Comparison of ENCODE assay signal across 23 cellular contexts in the genomic region with DNA sequence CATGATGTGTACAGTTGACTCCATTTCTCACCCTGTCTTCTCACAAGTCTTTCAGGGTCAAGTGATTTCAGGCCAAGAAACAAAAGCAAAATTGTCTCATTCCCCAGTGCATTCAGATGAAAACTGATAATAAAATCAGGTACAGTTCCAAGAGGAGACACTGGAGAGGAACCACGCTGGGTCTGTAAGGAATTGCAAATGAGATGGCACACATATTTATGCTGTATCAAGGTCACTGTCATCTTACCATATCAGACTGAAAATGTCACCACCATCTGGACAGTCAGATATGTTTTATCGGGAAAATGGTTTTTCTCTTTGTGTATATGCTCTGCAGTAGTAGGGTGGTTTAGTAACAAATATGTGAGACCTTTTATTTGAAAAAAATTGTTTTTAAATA.
DNase-seq lines count a peak whose midpoint lies in the region; ATAC-seq, FAIRE-seq and TF ChIP-seq lines count a peak whose summit lies in the region.
"Had no signal": no experiment of that assay in that cellular context is flagged by ENCODE, and none has a peak within 500 bp of the region (broad histone marks: within the 10 kb centered on the region; RNA-seq: fewer than 3 reads in every experiment).

No MANE protein-coding gene starts in this region.

- FAIRE-seq in HepG2 (lab: Jason Lieb, UNC), result no peak
- FAIRE-seq: A549, G401.6, GM12891, GM19239 had no signal

- TF ChIP-seq POLR2A in HepG2 (IDR thresholded peaks at IDR 0.05; ENCODE audit: insufficient read depth in 1 of 2, low read depth in 2 of 2, low read length in 2 of 2), result no peak
- TF ChIP-seq POLR2A in right lobe of liver (IDR thresholded peaks at IDR 0.05), result no peak
- TF ChIP-seq POLR2A in vagina (IDR thresholded peaks at IDR 0.05), result no peak

- intact Hi-C loops in HepG2 (cut with micrococcal nuclease; ENCODE audit: unreplicated experiment) (no loop called here), right lobe of liver (cut with DNase I) (no loop called here), vagina (cut with DNase I) (no loop called here)

- H3K27ac ChIP-seq in HepG2 (ENCODE audit: extremely low read length, insufficient read depth, low read length) (no peak overlapping the region), right lobe of liver (no peak overlapping the region), vagina (no peak overlapping the region)
- H3K27ac ChIP-seq: 22Rv1; A549; BLaER1 treated with 17β-estradiol and CSF1 and Interleukin-3, amounts not matched to agents 10 nM and 100 nM; C4-2B had no signal

- no peak overlapping the region for H3K9ac ChIP-seq in HepG2 (ENCODE audit: insufficient read depth, low read depth, low read length)
- H3K9ac ChIP-seq: BLaER1 treated with 17β-estradiol and CSF1 and Interleukin-3, amounts not matched to agents 10 nM and 100 nM had no signal

- TF ChIP-seq EP300 in HepG2 (IDR thresholded peaks at IDR 0.05; ENCODE audit: low read depth in 2 of 2, low read length in 2 of 2), result no peak
- no peak for TF ChIP-seq EP300 in HepG2 (CRISPR knock-in tag; IDR thresholded peaks at IDR 0.05; ENCODE audit: borderline replicate concordance)

- H3K4me2 ChIP-seq in HepG2 (ENCODE audit: low read depth, low read length), result no peak overlapping the region
- H3K4me2 ChIP-seq: A549; BLaER1 treated with 17β-estradiol and CSF1 and Interleukin-3, amounts not matched to agents 10 nM and 100 nM had no signal

- H4K20me1 ChIP-seq in HepG2 (ENCODE audit: insufficient read depth, low read length), result no peaks in the 10 kb centered on the region
- H4K20me1 ChIP-seq: BLaER1 treated with 17β-estradiol and CSF1 and Interleukin-3, amounts not matched to agents 10 nM and 100 nM had no signal

- H3K4me1 ChIP-seq in HepG2 (ENCODE audit: insufficient read depth, low read length), result no peaks in the 10 kb centered on the region
- no peaks in the 10 kb centered on the region for H3K4me1 ChIP-seq in right lobe of liver
- no peaks in the 10 kb centered on the region for H3K4me1 ChIP-seq in vagina
- H3K4me1 ChIP-seq: A549; BLaER1 treated with 17β-estradiol and CSF1 and Interleukin-3, amounts not matched to agents 10 nM and 100 nM had no signal

- H3K79me2 ChIP-seq in HepG2 (ENCODE audit: insufficient read depth, low read length), result no peaks in the 10 kb centered on the region

- H2AFZ ChIP-seq in HepG2 (ENCODE audit: low read length), result no peak overlapping the region

- in situ Hi-C loops in HepG2 (cut with HindIII; ENCODE audit: extremely low pct_ligation_motif_present, low pct_unique_long_range_greater_than_20kb), result no loop called here

- DNase-seq in HepG2 (ENCODE audit: low spot score) (no peak), right lobe of liver (no peak), cerebellum (ENCODE audit: low spot score) (peak; percentile 3), CD1c-positive myeloid dendritic cell (ENCODE audit: extremely low spot score) (no peak), vagina (ENCODE audit: extremely low spot score in 2 of 2) (no peak)
- DNase-seq: AML-193; CD4-positive, alpha-beta memory T cell; CD4-positive, CD25-positive, alpha-beta regulatory T cell; CD8-positive, alpha-beta memory T cell; COR-L47; DMS 273 treated with DMSO at 0.1 percent for 48 hours; DMS153; DMS79; DND-41; EL; GF-D8 had no signal

- BruUV-seq in HepG2 (replicated peaks; lab: Mats Ljungman, UMichigan), result no TSS peak

- TF ChIP-seq CTCF in HepG2 (CRISPR knock-in tag; IDR thresholded peaks at IDR 0.05), result no peak
- no peak for TF ChIP-seq CTCF in right lobe of liver (IDR thresholded peaks at IDR 0.05)
- no peak for TF ChIP-seq CTCF in vagina (IDR thresholded peaks at IDR 0.05)

- TF ChIP-seq RAD21 in HepG2 (CRISPR knock-in tag; IDR thresholded peaks at IDR 0.05), result no peak

- no peak overlapping the region for H3K4me3 ChIP-seq in HepG2 (replicated peaks in 1 of 3; ENCODE audit: insufficient read depth in 1 of 3, low read depth in 2 of 3, low read length in 3 of 3)
- no peak overlapping the region for H3K4me3 ChIP-seq in right lobe of liver
- H3K4me3 ChIP-seq in vagina, result no peak overlapping the region
- H3K4me3 ChIP-seq: A549; BLaER1 treated with 17β-estradiol and CSF1 and Interleukin-3, amounts not matched to agents 10 nM and 100 nM had no signal

- 48% methylated on average over 2 of the region's 2 CpGs for WGBS in HepG2 (ENCODE audit: low lambda C conversion rate)
- 97% methylated on average over 2 of the region's 2 CpGs for WGBS in right lobe of liver (ENCODE audit: insufficient coverage, low coverage, low lambda C conversion rate, missing lambda C conversion rate)

- CTCF ChIA-PET in HepG2 (lab: Yijun Ruan, JAX; ENCODE audit: low intra/inter-chr PET ratio, low total read pairs), result no interaction called here

- H3K9me3 ChIP-seq in HepG2 (ENCODE audit: low read length) (peaks cover 8% of the 10 kb centered on the region; the same call in 1 of the 2 replicates), right lobe of liver (no peaks in the 10 kb centered on the region), vagina (no peaks in the 10 kb centered on the region)
- H3K9me3 ChIP-seq: A549 had no signal

- H3K27me3 ChIP-seq in HepG2 (ENCODE audit: control insufficient read depth in 1 of 2, insufficient read depth in 2 of 2, low read length in 2 of 2) (no peaks in the 10 kb centered on the region), right lobe of liver (no peaks in the 10 kb centered on the region), vagina (no peaks in the 10 kb centered on the region)
- H3K27me3 ChIP-seq: BLaER1 treated with 17β-estradiol and CSF1 and Interleukin-3, amounts not matched to agents 10 nM and 100 nM had no signal

- H3K36me3 ChIP-seq in HepG2 (replicated peaks in 1 of 2; ENCODE audit: control insufficient read depth in 1 of 2, insufficient read depth in 2 of 2, low read length in 2 of 2) (0 out of 5 replicates have a peak, but pooled peaks cover 0 to 8% of the 10 kb centered on the region in 2 experiments), right lobe of liver (no peaks in the 10 kb centered on the region), vagina (no peaks in the 10 kb centered on the region)

- ATAC-seq in HepG2 (no peak), right lobe of liver (no peak)
- ATAC-seq: A549 had no signal

- POLR2A ChIA-PET in HepG2 (lab: Yijun Ruan, JAX), result no interaction called here

TF ChIP-seq in HepG2, 621 proteins besides CTCF, POLR2A, EP300 and RAD21:
- TF ChIP-seq TMF1 (CRISPR knock-in tag; IDR thresholded peaks at IDR 0.05; ENCODE audit: low read depth) (no peak), YEATS4 (CRISPR knock-in tag; IDR thresholded peaks at IDR 0.05; ENCODE audit: borderline replicate concordance) (0 out of 2 replicates have a peak, but pooled peaks have one; percentile 25)
